In the genomic region with DNA sequence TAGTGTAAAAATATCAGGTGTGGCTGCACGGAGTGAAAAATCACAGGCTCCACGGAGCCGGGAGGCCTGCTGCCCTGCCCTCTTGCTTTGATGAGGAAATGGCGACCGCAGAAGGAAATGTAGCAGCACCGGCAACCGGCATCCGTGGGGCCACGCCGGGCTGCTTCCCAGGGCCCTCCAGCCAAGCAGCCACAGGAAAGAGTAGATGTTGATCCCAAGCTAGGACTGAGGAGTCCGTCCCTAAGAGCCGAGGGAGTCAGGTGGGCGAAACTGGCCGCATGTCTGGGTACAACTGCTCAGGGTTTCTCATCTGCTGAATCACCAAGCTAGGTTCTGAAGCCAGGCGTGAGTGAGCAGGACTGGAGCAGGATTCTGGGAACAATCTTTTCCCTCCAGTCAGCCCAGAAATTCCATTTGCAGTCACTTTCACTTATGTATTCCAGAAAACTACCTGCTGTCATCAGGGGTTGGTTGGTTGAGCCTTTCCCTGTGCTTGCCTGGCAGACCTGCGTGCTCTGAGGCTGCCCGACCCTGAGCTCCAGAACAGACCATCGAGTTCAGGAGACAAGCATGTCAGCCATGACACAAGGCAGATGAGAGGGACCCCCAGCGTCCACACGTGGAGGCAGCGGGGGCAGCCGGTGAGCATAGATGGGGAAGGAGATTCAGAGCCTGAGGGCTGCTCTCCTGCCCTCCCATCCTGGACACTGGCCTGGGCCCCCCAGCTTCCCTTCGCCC, we compare ENCODE assay signal across 1 cellular context.
TF ChIP-seq lines count a peak whose summit lies in the region.

No MANE protein-coding gene starts in this region.

TF ChIP-seq in endothelial cell of umbilical vein, 7 proteins besides CTCF, POLR2A, EP300 and RAD21 (continued from another document):
- TF ChIP-seq MYC (IDR thresholded peaks at IDR 0.05; ENCODE audit: low read depth, low read length): no peak
- no peak for TF ChIP-seq EZH2 (IDR thresholded peaks at IDR 0.05; ENCODE audit: borderline replicate concordance, low read depth, low read length, severe bottlenecking)
